29 cellular contexts compared by ENCODE assay signal in the genomic region with DNA sequence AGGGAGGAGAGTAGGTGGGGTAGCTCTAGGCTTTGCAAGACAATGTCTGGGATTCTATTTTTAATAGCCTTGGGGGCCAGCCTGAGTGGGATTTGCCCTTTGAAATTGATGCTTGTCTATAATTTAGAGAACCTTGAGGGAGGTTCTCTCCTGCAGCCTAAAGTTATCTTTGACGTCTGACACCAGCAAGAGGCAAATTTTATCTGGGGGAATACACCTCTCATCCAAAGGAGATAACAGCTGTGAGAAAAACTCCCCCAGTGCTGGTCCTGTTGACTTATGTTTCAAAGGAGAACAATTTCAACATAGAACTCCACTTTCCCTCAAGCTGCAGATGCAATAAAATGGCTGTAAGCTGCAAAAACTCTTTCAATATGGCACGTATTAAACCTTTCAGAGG.
"Had no signal": no experiment of that assay in that cellular context is flagged by ENCODE, and none has a peak within 500 bp of the region (broad histone marks: within the 10 kb centered on the region; RNA-seq: fewer than 3 reads in every experiment).

No MANE protein-coding gene starts in this region.

- H3K4me1 Mint-ChIP-seq: activated CD4-positive, alpha-beta memory T cell treated with anti-CD3 and anti-CD28 coated beads, Interleukin-2, amount 10 ng/mL, durations not matched to agents 7 days and 5 days; activated CD8-positive, alpha-beta memory T cell treated with anti-CD3 and anti-CD28 coated beads, Interleukin-2, amount 10 ng/mL, durations not matched to agents 7 days and 5 days; activated naive CD4-positive, alpha-beta T cell treated with anti-CD3 and anti-CD28 coated beads, Interleukin-2, amount 10 ng/mL, durations not matched to agents 7 days and 5 days; activated naive CD8-positive, alpha-beta T cell treated with anti-CD3 and anti-CD28 coated beads, Interleukin-2, amount 50 U/mL, for 24 hours had no signal

- H3K4me3 Mint-ChIP-seq: activated CD4-positive, alpha-beta memory T cell treated with anti-CD3 and anti-CD28 coated beads, Interleukin-2, amount 10 ng/mL, durations not matched to agents 7 days and 5 days; activated CD8-positive, alpha-beta memory T cell treated with anti-CD3 and anti-CD28 coated beads, Interleukin-2, amount 10 ng/mL, durations not matched to agents 7 days and 5 days; activated naive CD4-positive, alpha-beta T cell treated with anti-CD3 and anti-CD28 coated beads, Interleukin-2, amount 10 ng/mL, durations not matched to agents 7 days and 5 days; activated naive CD8-positive, alpha-beta T cell; activated naive CD8-positive, alpha-beta T cell treated with anti-CD3 and anti-CD28 coated beads, Interleukin-2, amount 50 U/mL, for 24 hours; brain had no signal

- H3K27ac ChIP-seq: VCaP had no signal

- H3K4me3 ChIP-seq: K562 had no signal

- H3K36me3 Mint-ChIP-seq: activated CD8-positive, alpha-beta memory T cell treated with anti-CD3 and anti-CD28 coated beads, Interleukin-2, amount 10 ng/mL, durations not matched to agents 7 days and 5 days; activated naive CD4-positive, alpha-beta T cell treated with anti-CD3 and anti-CD28 coated beads, Interleukin-2, amount 10 ng/mL, durations not matched to agents 7 days and 5 days; activated naive CD8-positive, alpha-beta T cell; brain had no signal

- H3K27ac Mint-ChIP-seq: activated CD4-positive, alpha-beta memory T cell treated with anti-CD3 and anti-CD28 coated beads, Interleukin-2, amount 10 ng/mL, durations not matched to agents 7 days and 5 days; activated CD8-positive, alpha-beta memory T cell treated with anti-CD3 and anti-CD28 coated beads, Interleukin-2, amount 10 ng/mL, durations not matched to agents 7 days and 5 days; activated naive CD4-positive, alpha-beta T cell treated with anti-CD3 and anti-CD28 coated beads, Interleukin-2, amount 10 ng/mL, durations not matched to agents 7 days and 5 days; activated naive CD8-positive, alpha-beta T cell; activated naive CD8-positive, alpha-beta T cell treated with anti-CD3 and anti-CD28 coated beads, Interleukin-2, amount 50 U/mL, for 24 hours had no signal

- H3K27me3 Mint-ChIP-seq: activated CD4-positive, alpha-beta memory T cell treated with anti-CD3 and anti-CD28 coated beads, Interleukin-2, amount 10 ng/mL, durations not matched to agents 7 days and 5 days; activated CD8-positive, alpha-beta memory T cell treated with anti-CD3 and anti-CD28 coated beads, Interleukin-2, amount 10 ng/mL, durations not matched to agents 7 days and 5 days; activated naive CD4-positive, alpha-beta T cell treated with anti-CD3 and anti-CD28 coated beads, Interleukin-2, amount 10 ng/mL, durations not matched to agents 7 days and 5 days; activated naive CD8-positive, alpha-beta T cell; activated naive CD8-positive, alpha-beta T cell treated with anti-CD3 and anti-CD28 coated beads, Interleukin-2, amount 50 U/mL, for 24 hours; brain had no signal

- DNase-seq: activated CD4-positive, alpha-beta memory T cell treated with anti-CD3 and anti-CD28 coated beads, Interleukin-2, amount 10 ng/mL, durations not matched to agents 7 days and 5 days; activated CD4-positive, alpha-beta T cell treated with anti-CD3 and anti-CD28 coated beads for 1 hour; activated CD4-positive, alpha-beta T cell treated with anti-CD3 and anti-CD28 coated beads for 48 hours; activated CD4-positive, CD25-positive, alpha-beta regulatory T cell; activated CD8-positive, alpha-beta memory T cell treated with anti-CD3 and anti-CD28 coated beads for 24 hours; activated CD8-positive, alpha-beta memory T cell treated with anti-CD3 and anti-CD28 coated beads, Interleukin-2, amount 10 ng/mL, durations not matched to agents 7 days and 5 days; activated CD8-positive, alpha-beta memory T cell treated with anti-CD3 and anti-CD28 coated beads, Interleukin-2, amount 50 U/mL, for 48 hours; activated effector memory CD4-positive, alpha-beta T cell treated with Interleukin-2 at 50 U/mL for 16 hours; activated naive CD4-positive, alpha-beta T cell treated with anti-CD3 and anti-CD28 coated beads, Interleukin-2, amount 10 ng/mL, durations not matched to agents 7 days and 5 days; activated naive CD8-positive, alpha-beta T cell treated with anti-CD3 and anti-CD28 coated beads, Interleukin-2, amount 50 U/mL, for 24 hours; activated T-cell treated with anti-CD3 and anti-CD28 coated beads, Interleukin-2, amount 50 U/mL, for 48 hours; anterior cingulate cortex; IMR-90; NCI-H1436 treated with DMSO at 0.1 percent for 48 hours; NCI-H1694 treated with DMSO at 0.1 percent for 48 hours; NCI-H2029; NCI-H2171 treated with DMSO at 0.1 percent for 48 hours; NCI-H345; NCI-H524 treated with DMSO at 0.1 percent for 48 hours; OCI-M1; Right ventricle myocardium superior; SW 1271; T-helper 1 cell; T-helper 2 cell; T-helper 9 cell had no signal

- H3K9me3 Mint-ChIP-seq: activated CD4-positive, alpha-beta memory T cell treated with anti-CD3 and anti-CD28 coated beads, Interleukin-2, amount 10 ng/mL, durations not matched to agents 7 days and 5 days; activated naive CD4-positive, alpha-beta T cell treated with anti-CD3 and anti-CD28 coated beads, Interleukin-2, amount 10 ng/mL, durations not matched to agents 7 days and 5 days; activated naive CD8-positive, alpha-beta T cell treated with anti-CD3 and anti-CD28 coated beads, Interleukin-2, amount 50 U/mL, for 24 hours; brain had no signal
